In the genomic region with DNA sequence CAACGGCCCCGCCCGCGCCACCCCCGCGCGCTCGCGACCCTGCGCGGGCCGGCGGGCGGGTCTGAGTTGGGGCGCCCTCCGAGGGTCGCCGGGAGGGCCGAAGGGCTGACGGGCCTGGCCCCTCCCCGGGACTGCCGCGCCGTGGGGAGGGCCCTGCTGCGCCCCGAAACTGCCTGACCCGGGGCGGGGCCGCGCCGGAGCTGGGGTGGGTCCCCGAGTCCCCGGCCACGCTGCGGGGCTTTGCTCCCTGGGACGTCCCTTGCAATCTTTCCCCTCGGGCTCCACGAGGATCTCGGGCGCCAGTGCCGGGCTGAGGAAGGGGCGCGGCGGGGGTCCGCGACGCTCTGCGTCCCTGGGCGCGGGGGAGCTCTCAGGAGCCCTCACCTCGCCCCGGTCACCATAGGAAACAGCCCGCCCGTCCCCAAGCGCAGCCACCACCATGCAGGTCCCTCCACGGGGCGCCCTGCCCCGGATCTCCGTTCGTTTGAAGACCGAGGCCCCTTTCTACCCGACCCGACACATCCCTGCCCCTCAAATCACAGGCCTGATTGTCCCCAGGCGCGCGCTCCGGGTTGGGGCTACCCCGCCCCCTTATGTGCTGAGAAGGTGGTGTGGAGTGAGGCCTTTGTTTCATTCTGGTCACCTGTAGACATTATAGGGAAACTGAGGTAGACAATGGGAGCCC, we compare ENCODE assay signal across 1 cellular context.
TF ChIP-seq lines count a peak whose summit lies in the region.

No MANE protein-coding gene starts in this region.

TF ChIP-seq in GM12878, 131 proteins besides CTCF, POLR2A, EP300 and RAD21 (continued from another document):
- TF ChIP-seq ZNF687 (IDR thresholded peaks at IDR 0.05) (no peak), BRCA1 (IDR thresholded peaks at IDR 0.05; ENCODE audit: low read depth, low read length) (no peak), TCF12 (IDR thresholded peaks at IDR 0.05; ENCODE audit: low read depth, low read length) (0 out of 2 replicates have a peak, but pooled peaks have one; percentile 27), ZBTB11 (CRISPR knock-in tag; IDR thresholded peaks at IDR 0.05) (no peak), HSF1 (IDR thresholded peaks at IDR 0.05; ENCODE audit: low read depth, low read length) (no peak), HCFC1 (IDR thresholded peaks at IDR 0.05; ENCODE audit: low read length) (no peak), CHD2 (IDR thresholded peaks at IDR 0.05; ENCODE audit: borderline replicate concordance, low read depth, low read length) (0 out of 2 replicates have a peak, but pooled peaks have one; percentile 23), MEF2A (IDR thresholded peaks at IDR 0.05; ENCODE audit: insufficient read depth, low read depth, low read length) (0 out of 2 replicates have a peak, but pooled peaks have one; percentile 20), ETV6 (conservative IDR thresholded peaks at IDR 0.05 in 1 of 2, IDR thresholded peaks at IDR 0.05 in 1 of 2; ENCODE audit: borderline replicate concordance in 1 of 2, low read depth in 1 of 2) (no peak), LARP7 (IDR thresholded peaks at IDR 0.05) (0 out of 2 replicates have a peak, but pooled peaks have one; percentile 29), NFIC (IDR thresholded peaks at IDR 0.05; ENCODE audit: low read depth, low read length) (no peak), POU2F2 (IDR thresholded peaks at IDR 0.05; ENCODE audit: borderline replicate concordance, low read depth, low read length) (peak; percentile 26; the same call in 1 of the 3 replicates), BCL11A (IDR thresholded peaks at IDR 0.05; ENCODE audit: low read depth, low read length) (no peak), ASH2L (IDR thresholded peaks at IDR 0.05; ENCODE audit: borderline replicate concordance, low read depth) (no peak), MXI1 (IDR thresholded peaks at IDR 0.05; ENCODE audit: low read depth, low read length) (0 out of 2 replicates have a peak, but pooled peaks have one; percentile 6), KAT2A (conservative IDR thresholded peaks at IDR 0.05; ENCODE audit: control insufficient read depth, low read depth, low read length) (no peak), MAX (IDR thresholded peaks at IDR 0.05; ENCODE audit: low read depth, low read length) (no peak), E2F8 (IDR thresholded peaks at IDR 0.05; ENCODE audit: low read depth, partially characterized antibody) (no peak), GABPA (IDR thresholded peaks at IDR 0.05; ENCODE audit: low read depth) (no peak), IRF4 (IDR thresholded peaks at IDR 0.05; ENCODE audit: low read depth, low read length) (no peak), YY1 (IDR thresholded peaks at IDR 0.05; ENCODE audit: low read depth, low read length) (no peak), EED (IDR thresholded peaks at IDR 0.05; ENCODE audit: low read depth) (no peak), ZNF592 (IDR thresholded peaks at IDR 0.05) (no peak)
- TF ChIP-seq, protein P1, sequence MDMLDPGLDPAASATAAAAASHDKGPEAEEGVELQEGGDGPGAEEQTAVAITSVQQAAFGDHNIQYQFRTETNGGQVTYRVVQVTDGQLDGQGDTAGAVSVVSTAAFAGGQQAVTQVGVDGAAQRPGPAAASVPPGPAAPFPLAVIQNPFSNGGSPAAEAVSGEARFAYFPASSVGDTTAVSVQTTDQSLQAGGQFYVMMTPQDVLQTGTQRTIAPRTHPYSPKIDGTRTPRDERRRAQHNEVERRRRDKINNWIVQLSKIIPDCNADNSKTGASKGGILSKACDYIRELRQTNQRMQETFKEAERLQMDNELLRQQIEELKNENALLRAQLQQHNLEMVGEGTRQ (IDR thresholded peaks at IDR 0.05; ENCODE audit: borderline replicate concordance, low read depth, low read length): no peak
